ENCODE assay signal across 24 cellular contexts in the genomic region with DNA sequence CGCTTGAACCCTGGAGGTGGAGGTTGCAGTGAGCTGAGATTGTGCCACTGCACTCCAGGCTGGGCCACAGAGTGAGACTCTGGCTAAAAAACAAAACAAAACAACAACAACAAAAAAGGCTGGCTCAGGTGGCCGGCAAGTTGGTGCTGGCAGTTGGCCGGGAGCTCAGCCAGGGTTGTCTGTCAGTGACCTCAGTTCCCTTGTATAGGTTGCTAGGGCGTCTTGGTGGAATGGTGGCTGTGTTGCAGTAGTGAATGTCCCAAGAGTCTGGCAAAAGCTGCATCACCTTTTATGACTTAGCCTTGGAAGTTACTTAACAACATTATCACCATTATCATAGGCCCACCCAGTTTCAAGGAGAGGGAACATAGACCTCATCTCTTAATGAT.
"Had no signal": no experiment of that assay in that cellular context is flagged by ENCODE, and none has a peak within 500 bp of the region (broad histone marks: within the 10 kb centered on the region; RNA-seq: fewer than 3 reads in every experiment).

No MANE protein-coding gene starts in this region.

- H3K4me3 ChIP-seq: ascending aorta, coronary artery, dorsolateral prefrontal cortex, gastrocnemius medialis had no signal

- H3K36me3 ChIP-seq: gastrocnemius medialis had no signal

- H3K27ac ChIP-seq: ascending aorta, coronary artery, dorsolateral prefrontal cortex, foreskin keratinocyte, gastrocnemius medialis had no signal

- DNase-seq: activated CD4-positive, alpha-beta memory T cell treated with anti-CD3 and anti-CD28 coated beads, Interleukin-2, amount 10 ng/mL, durations not matched to agents 7 days and 5 days; activated CD4-positive, alpha-beta T cell treated with anti-CD3 and anti-CD28 coated beads for 1 hour; activated CD4-positive, alpha-beta T cell treated with anti-CD3 and anti-CD28 coated beads for 4 hours; activated CD4-positive, alpha-beta T cell treated with anti-CD3 and anti-CD28 coated beads, Interleukin-2, amount 10 ng/mL, durations not matched to agents 7 days and 5 days; activated CD4-positive, alpha-beta T cell treated with anti-CD3 and anti-CD28 coated beads, Interleukin-2, amount 50 U/mL, for 4 hours; activated CD8-positive, alpha-beta memory T cell treated with anti-CD3 and anti-CD28 coated beads, Interleukin-2, amount 50 U/mL, for 48 hours; activated gamma-delta T cell; activated naive CD4-positive, alpha-beta T cell; activated naive CD4-positive, alpha-beta T cell treated with anti-CD3 and anti-CD28 coated beads, Interleukin-2, amount 10 ng/mL, durations not matched to agents 7 days and 5 days; activated naive CD8-positive, alpha-beta T cell treated with anti-CD3 and anti-CD28 coated beads, Interleukin-2, amount 10 ng/mL, durations not matched to agents 7 days and 5 days; activated T-cell treated with anti-CD3 and anti-CD28 coated beads for 4 hours; activated T-cell treated with anti-CD3 and anti-CD28 coated beads, Interleukin-2, amount 50 U/mL, for 24 hours; activated T-cell treated with anti-CD3 and anti-CD28 coated beads, Interleukin-2, amount 50 U/mL, for 72 hours; dorsolateral prefrontal cortex; effector memory CD4-positive, alpha-beta T cell; endodermal cell; foreskin keratinocyte; gastrocnemius medialis; glutamatergic neuron; T-helper 2 cell had no signal

- H3K4me1 ChIP-seq: ascending aorta, foreskin keratinocyte had no signal

- ATAC-seq: activated naive CD4-positive, alpha-beta T cell treated with anti-CD3 and anti-CD28 coated beads, Interleukin-2, amount 50 U/mL, for 72 hours; activated T-cell treated with anti-CD3 and anti-CD28 coated beads, Interleukin-2, amount 50 U/mL, for 72 hours; esophagus mucosa; foreskin keratinocyte had no signal

- H3K27me3 ChIP-seq: ascending aorta, dorsolateral prefrontal cortex, foreskin keratinocyte, gastrocnemius medialis had no signal

- H3K9me3 ChIP-seq: ascending aorta, gastrocnemius medialis had no signal
